In genomic region chr6:70669133-70669532, GRCh38 we compare ENCODE assay signal across 8 cellular contexts. TPM values are rescaled to one million over a fixed set of nuclear protein-coding genes. Genes with fewer than 3 reads are reported as not detected.
DNase-seq lines count a peak whose midpoint lies in the region; ATAC-seq lines count a peak whose summit lies in the region.

No MANE protein-coding gene starts in this region.

- intact Hi-C loops in right cardiac atrium (cut with DNase I), result loop anchor here in 1 of 4 donors (5.0 kb wide), 1 partner anchor 102 kb away; the partner anchor contains the start of gene SDHAF4

- H3K27ac Mint-ChIP-seq in stimulated activated memory B cell treated with anti-CD40 and anti-IgM and Interleukin-4, amounts not matched to agents 10 μg/mL and 1 μg/mL and 100 μg/mL, for 72 hours, result peak overlapping the region; percentile 91

- WGBS in right cardiac atrium, result 51% methylated on average over 4 of the region's 4 CpGs

- no peaks in the 10 kb centered on the region for H3K27me3 Mint-ChIP-seq in stimulated activated memory B cell treated with anti-CD40 and anti-IgM and Interleukin-4, amounts not matched to agents 10 μg/mL and 1 μg/mL and 100 μg/mL, for 72 hours

- H3K9me3 Mint-ChIP-seq in stimulated activated memory B cell treated with anti-CD40 and anti-IgM and Interleukin-4, amounts not matched to agents 10 μg/mL and 1 μg/mL and 100 μg/mL, for 72 hours, result peaks cover 2% of the 10 kb centered on the region

- H3K4me1 Mint-ChIP-seq in stimulated activated memory B cell treated with anti-CD40 and anti-IgM and Interleukin-4, amounts not matched to agents 10 μg/mL and 1 μg/mL and 100 μg/mL, for 72 hours, result peaks cover 58% of the 10 kb centered on the region

- H3K4me3 ChIP-seq in right cardiac atrium (ENCODE audit: low read length), result peak overlapping the region; percentile 68

- H3K9me3 ChIP-seq in right cardiac atrium (ENCODE audit: control insufficient read depth, low read length), result no peaks in the 10 kb centered on the region

- no peak for ATAC-seq in right cardiac atrium
- no peak for ATAC-seq in stimulated activated memory B cell treated with anti-CD40 and anti-IgM and Interleukin-4, amounts not matched to agents 10 μg/mL and 1 μg/mL and 100 μg/mL, for 72 hours
- no peak for ATAC-seq in HG02642 (IDR thresholded peaks at IDR 0.05; ENCODE audit: poor library complexity, unreplicated experiment)

- no peak overlapping the region for H3K27ac ChIP-seq in right cardiac atrium (ENCODE audit: low read length)

- peak; percentile 5 for DNase-seq in SIG-M5 treated with dmso at 0.1 percent for 504 hours (lab: John Stamatoyannopoulos, UW; ENCODE audit: unreplicated experiment)
- DNase-seq in SIG-M5 (lab: John Stamatoyannopoulos, UW), result no peak
- DNase-seq in SW480 (ENCODE audit: low spot score), result peak; percentile 25
- no peak for DNase-seq in right cardiac atrium
- no peak for DNase-seq in HuH-7 (ENCODE audit: low spot score)
- no peak for DNase-seq in NCI-H2081 treated with DMSO at 0.1 percent for 48 hours (lab: John Stamatoyannopoulos, UW)

- H3K4me1 ChIP-seq in right cardiac atrium (ENCODE audit: control insufficient read depth, insufficient read depth, low read length), result peaks cover 5% of the 10 kb centered on the region

- H3K27me3 ChIP-seq in right cardiac atrium (ENCODE audit: control insufficient read depth, insufficient read depth), result no peaks in the 10 kb centered on the region

- H3K36me3 Mint-ChIP-seq in stimulated activated memory B cell treated with anti-CD40 and anti-IgM and Interleukin-4, amounts not matched to agents 10 μg/mL and 1 μg/mL and 100 μg/mL, for 72 hours, result no peaks in the 10 kb centered on the region

- peak overlapping the region; percentile 92 for H3K4me3 Mint-ChIP-seq in stimulated activated memory B cell treated with anti-CD40 and anti-IgM and Interleukin-4, amounts not matched to agents 10 μg/mL and 1 μg/mL and 100 μg/mL, for 72 hours

RNA-seq across cellular contexts. Expression of gene SMAP1, which starts 1.4 kb away (rescaled TPM):
- 10 to 100 TPM; 27.5 to 36.0 (median 31.5) TPM for total RNA-seq in right cardiac atrium
- 16.2 TPM for polyA plus RNA-seq in right cardiac atrium

Comparison
In these comparisons a context has a peak if more than half of its experiments do, and no peak if none do; other contexts are left out.
1. DNase-seq: peak in SIG-M5 treated with dmso at 0.1 percent for 504 hours (single experiment) and SW480 (single experiment); none in SIG-M5 (single experiment), right cardiac atrium (0 of 3), HuH-7 (single experiment) and NCI-H2081 treated with DMSO at 0.1 percent for 48 hours (single experiment).